ENCODE assay signal across 8 cellular contexts in the genomic region with DNA sequence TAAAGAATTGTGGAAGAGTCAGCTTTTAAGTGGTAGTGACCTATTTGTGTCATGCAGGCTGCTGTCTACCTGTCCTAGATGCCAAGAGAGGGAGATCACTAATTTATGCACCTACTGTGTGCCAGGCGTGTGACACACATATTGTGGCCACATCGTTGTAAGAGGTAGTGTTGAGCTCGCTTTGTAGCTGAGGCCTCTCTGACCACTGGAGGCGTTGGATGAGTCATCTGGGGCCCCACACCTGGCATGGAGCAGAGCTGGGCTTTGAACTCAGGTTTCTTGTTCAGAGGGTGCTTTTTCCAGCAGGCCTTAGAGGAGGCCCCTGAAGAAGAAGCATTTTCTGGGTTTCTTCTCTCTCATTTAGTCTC. TPM values are rescaled to one million over a fixed set of nuclear protein-coding genes. Genes with fewer than 3 reads are reported as not detected.
A peak's percentile ranks its signal among the peaks of the same experiment; 100 is the strongest.
DNase-seq lines count a peak whose midpoint lies in the region; ATAC-seq and TF ChIP-seq lines count a peak whose summit lies in the region.

No MANE protein-coding gene starts in this region.

- no peak for TF ChIP-seq POLR2A in gastrocnemius medialis (IDR thresholded peaks at IDR 0.05)

- peak; percentile 87 for DNase-seq in activated CD4-positive, alpha-beta T cell treated with anti-CD3 and anti-CD28 coated beads for 36 hours
- DNase-seq in activated CD4-positive, alpha-beta T cell treated with anti-CD3 and anti-CD28 coated beads, Interleukin-2, amount 50 U/mL, for 1 hour, result no peak
- peak; percentile 78 to 81 for DNase-seq in activated T-cell treated with anti-CD3 and anti-CD28 coated beads, Interleukin-2, amount 50 U/mL, for 48 hours
- peak in 1 of 2 donors; percentile 65 for DNase-seq in gastrocnemius medialis
- DNase-seq in DMS 273 (lab: John Stamatoyannopoulos, UW; ENCODE audit: unreplicated experiment), result no peak
- no peak for DNase-seq in SK-N-DZ (ENCODE audit: low spot score)
- DNase-seq in NCI-H1092 treated with DMSO at 0.1 percent for 48 hours (lab: John Stamatoyannopoulos, UW), result no peak

- peak; percentile 78 for ATAC-seq in activated CD4-positive, alpha-beta T cell treated with anti-CD3 and anti-CD28 coated beads for 36 hours
- peak; percentile 56 for ATAC-seq in HG03097 (IDR thresholded peaks at IDR 0.05; ENCODE audit: low FRiP score, unreplicated experiment)
- peak; percentile 18 to 24 for ATAC-seq in gastrocnemius medialis

- in situ Hi-C loops in gastrocnemius medialis (cut with MboI; ENCODE audit: low sequenced_read_pairs in 4 of 4), result loop anchor here in 1 of 4 donors (25.0 kb wide), 1 partner anchor 91 kb away; no protein-coding TSS in a partner anchor

- peaks cover 0 to 13% of the 10 kb centered on the region in 2 donors for H3K36me3 ChIP-seq in gastrocnemius medialis

- H3K27me3 Mint-ChIP-seq in activated CD4-positive, alpha-beta T cell treated with anti-CD3 and anti-CD28 coated beads for 36 hours, result no peaks in the 10 kb centered on the region

- no peaks in the 10 kb centered on the region for H3K27me3 ChIP-seq in gastrocnemius medialis

- peak overlapping the region; percentile 88 to 99 (median 96) for H3K27ac ChIP-seq in gastrocnemius medialis

- H3K4me3 Mint-ChIP-seq in activated CD4-positive, alpha-beta T cell treated with anti-CD3 and anti-CD28 coated beads for 36 hours, result peak overlapping the region; percentile 27

- no peak for TF ChIP-seq CTCF in gastrocnemius medialis (IDR thresholded peaks at IDR 0.05 in 4 of 5, conservative IDR thresholded peaks at IDR 0.05 in 1 of 5)

- peaks cover 47% of the 10 kb centered on the region for H3K36me3 Mint-ChIP-seq in activated CD4-positive, alpha-beta T cell treated with anti-CD3 and anti-CD28 coated beads for 36 hours (ENCODE audit: low read depth)

- POLR2A ChIA-PET in activated CD4-positive, alpha-beta T cell treated with anti-CD3 and anti-CD28 coated beads for 36 hours (lab: Charles Lee), result interaction anchor here (0.6 to 1.2 kb wide), 2 partner anchors 34 to 191 kb away, joined by 3 to 7 read pairs; no protein-coding TSS in a partner anchor

- no peaks in the 10 kb centered on the region for H3K9me3 ChIP-seq in gastrocnemius medialis

- peak overlapping the region; percentile 91 for H3K27ac Mint-ChIP-seq in activated CD4-positive, alpha-beta T cell treated with anti-CD3 and anti-CD28 coated beads for 36 hours

- no peaks in the 10 kb centered on the region for H3K9me3 Mint-ChIP-seq in activated CD4-positive, alpha-beta T cell treated with anti-CD3 and anti-CD28 coated beads for 36 hours (ENCODE audit: low read depth)

- CTCF ChIA-PET in activated CD4-positive, alpha-beta T cell treated with anti-CD3 and anti-CD28 coated beads for 36 hours (lab: Charles Lee), result interaction anchor here (0.5 to 4.9 kb wide), 6 partner anchors 14 to 217 kb away, joined by 3 to 32 read pairs (median 4); no protein-coding TSS in a partner anchor

- H3K4me3 ChIP-seq in gastrocnemius medialis, result peak overlapping the region in 2 of 4 donors; percentile 4 to 37

- intact Hi-C loops in activated CD4-positive, alpha-beta T cell treated with anti-CD3 and anti-CD28 coated beads for 36 hours (cut with DNase I, micrococcal nuclease), result loop anchor here in 1 of 2 experiments (1.0 to 2.0 kb wide), 3 partner anchors 105 to 122 kb away; partner anchors contain the start of gene KSR1
- intact Hi-C loops in gastrocnemius medialis (cut with DNase I; ENCODE audit: low total_unique reads), result no loop called here

- H3K4me1 Mint-ChIP-seq in activated CD4-positive, alpha-beta T cell treated with anti-CD3 and anti-CD28 coated beads for 36 hours, result peaks cover 73% of the 10 kb centered on the region

- H3K4me1 ChIP-seq in gastrocnemius medialis, result peaks cover 41 to 73% of the 10 kb centered on the region in 2 donors

RNA-seq across cellular contexts. Expression of gene LGALS9, which starts 52.3 kb away (rescaled TPM):
- total RNA-seq in activated CD4-positive, alpha-beta T cell treated with anti-CD3 and anti-CD28 coated beads for 36 hours, result 10 to 100 TPM; 33.7 to 33.8 TPM
- total RNA-seq in gastrocnemius medialis, result 10 to 100 TPM in 1 of 4 donors, 1 to 10 TPM in 3; 2.4 to 20.3 (median 6.1) TPM
- 0.13 TPM in 1 of 2 replicates, not detected in the other for polyA plus RNA-seq in SK-N-DZ (2014; cell fraction: cytosol; rRNA removed)
- 0.18 TPM in 1 of 2 replicates, not detected in the other for polyA plus RNA-seq in SK-N-DZ (2014; cell fraction: nucleus; rRNA removed)

Comparison
In these comparisons a context has a peak if more than half of its experiments do, and no peak if none do; other contexts are left out.
1. DNase-seq: peak in activated CD4-positive, alpha-beta T cell treated with anti-CD3 and anti-CD28 coated beads for 36 hours (single experiment) and activated T-cell treated with anti-CD3 and anti-CD28 coated beads, Interleukin-2, amount 50 U/mL, for 48 hours (2 of 2); none in activated CD4-positive, alpha-beta T cell treated with anti-CD3 and anti-CD28 coated beads, Interleukin-2, amount 50 U/mL, for 1 hour (single experiment), DMS 273 (single experiment), SK-N-DZ (single experiment) and NCI-H1092 treated with DMSO at 0.1 percent for 48 hours (single experiment).
2. ATAC-seq: peak in every context shown above with its lines; median percentile 78 in activated CD4-positive, alpha-beta T cell treated with anti-CD3 and anti-CD28 coated beads for 36 hours; 56 in HG03097; 21 in gastrocnemius medialis.